ENCODE assay signal across 14 cellular contexts in genomic region chr11:70142171-70142875, GRCh38.
DNase-seq lines count a peak whose midpoint lies in the region; TF ChIP-seq lines count a peak whose summit lies in the region.
"Had no signal": no experiment of that assay in that cellular context is flagged by ENCODE, and none has a peak within 500 bp of the region (broad histone marks: within the 10 kb centered on the region; RNA-seq: fewer than 3 reads in every experiment).

No MANE protein-coding gene starts in this region.

- DNase-seq in NCI-H82 (lab: John Stamatoyannopoulos, UW) (peak; percentile 24), NCI-H82 treated with DMSO at 0.1 percent for 48 hours (lab: John Stamatoyannopoulos, UW; ENCODE audit: unreplicated experiment) (no peak), NCI-H69 (lab: John Stamatoyannopoulos, UW) (peak; percentile 92), hepatocyte (ENCODE audit: low spot score) (peak; percentile 58), vagina (ENCODE audit: extremely low spot score in 2 of 2) (no peak), dedifferentiated amniotic fluid mesenchymal stem cell (ENCODE audit: extremely low spot score) (no peak), cardiac septum (ENCODE audit: low spot score) (no peak)
- no peak for DNase-seq in CD8-positive, alpha-beta memory T cell
- DNase-seq: DMS153, KBM-7, spleen, SW 1271, testis had no signal

- H3K4me1 Mint-ChIP-seq in CD8-positive, alpha-beta memory T cell = no peaks in the 10 kb centered on the region

- H3K36me3 ChIP-seq in hepatocyte (replicated peaks; ENCODE audit: insufficient read depth, low read depth) = no peaks in the 10 kb centered on the region
- no peaks in the 10 kb centered on the region for H3K36me3 ChIP-seq in vagina
- H3K36me3 ChIP-seq in CD8-positive, alpha-beta memory T cell (ENCODE audit: insufficient read depth, low read length) = no peaks in the 10 kb centered on the region
- H3K36me3 ChIP-seq: spleen had no signal

- no peaks in the 10 kb centered on the region for H3K9me2 ChIP-seq in hepatocyte (replicated peaks; ENCODE audit: insufficient read depth)

- no peaks in the 10 kb centered on the region for H4K20me1 ChIP-seq in hepatocyte (ENCODE audit: insufficient read depth, poor library complexity, severe bottlenecking)

- H3K27ac ChIP-seq in hepatocyte (no peak overlapping the region), vagina (peak overlapping the region; percentile 39)
- H3K27ac ChIP-seq in CD8-positive, alpha-beta memory T cell (ENCODE audit: low read depth, low read length) = no peak overlapping the region
- H3K27ac ChIP-seq: spleen, testis had no signal

- H3K79me2 ChIP-seq in hepatocyte = no peaks in the 10 kb centered on the region

- peaks cover 34 to 57% of the 10 kb centered on the region in 2 donors for H3K27me3 Mint-ChIP-seq in CD8-positive, alpha-beta memory T cell

- H3K4me1 ChIP-seq in hepatocyte (ENCODE audit: insufficient read depth) (peaks cover 15% of the 10 kb centered on the region), vagina (peaks cover 14% of the 10 kb centered on the region)
- no peaks in the 10 kb centered on the region for H3K4me1 ChIP-seq in CD8-positive, alpha-beta memory T cell (ENCODE audit: insufficient read depth, low read length)
- H3K4me1 ChIP-seq: spleen, testis had no signal

- no peak for TF ChIP-seq POLR2A in vagina (IDR thresholded peaks at IDR 0.05)

- no peaks in the 10 kb centered on the region for H3K36me3 Mint-ChIP-seq in CD8-positive, alpha-beta memory T cell

- H3K9me3 Mint-ChIP-seq in CD8-positive, alpha-beta memory T cell = no peaks in the 10 kb centered on the region

- intact Hi-C loops in vagina (cut with DNase I) (no loop called here), cardiac septum (cut with DNase I) (no loop called here)

- TF ChIP-seq CTCF in hepatocyte (IDR thresholded peaks at IDR 0.05; ENCODE audit: poor library complexity) = no peak
- TF ChIP-seq CTCF in vagina (IDR thresholded peaks at IDR 0.05) = no peak

- CTCF ChIA-PET in CD8-positive, alpha-beta memory T cell (lab: Charles Lee) = no interaction called here

- H3K4me3 ChIP-seq in hepatocyte = no peak overlapping the region
- H3K4me3 ChIP-seq in vagina = peak overlapping the region in 1 of 2 donors; percentile 9
- no peak overlapping the region for H3K4me3 ChIP-seq in CD8-positive, alpha-beta memory T cell (ENCODE audit: low read length)
- H3K4me3 ChIP-seq: lung, spleen had no signal

- H3K4me2 ChIP-seq in hepatocyte = peak overlapping the region; percentile 11

- peak overlapping the region in 1 of 8 donors; percentile 14 for H3K27ac Mint-ChIP-seq in CD8-positive, alpha-beta memory T cell

- H3K27me3 ChIP-seq in hepatocyte (peaks cover 7% of the 10 kb centered on the region), vagina (no peaks in the 10 kb centered on the region)
- peaks cover 15% of the 10 kb centered on the region for H3K27me3 ChIP-seq in CD8-positive, alpha-beta memory T cell (ENCODE audit: insufficient read depth, low read length, poor library complexity, severe bottlenecking)
- H3K27me3 ChIP-seq: testis had no signal

- H3K9me3 ChIP-seq in hepatocyte (ENCODE audit: low read depth) = no peaks in the 10 kb centered on the region
- no peaks in the 10 kb centered on the region for H3K9me3 ChIP-seq in vagina
- no peaks in the 10 kb centered on the region for H3K9me3 ChIP-seq in CD8-positive, alpha-beta memory T cell (ENCODE audit: low read length)
- H3K9me3 ChIP-seq: spleen, testis had no signal

- WGBS in hepatocyte (ENCODE audit: low lambda C conversion rate, missing lambda C conversion rate) = 42% methylated on average over 15 of the region's 15 CpGs

- no peak overlapping the region for H3K4me3 Mint-ChIP-seq in CD8-positive, alpha-beta memory T cell

- POLR2A ChIA-PET in CD8-positive, alpha-beta memory T cell (lab: Charles Lee) = no interaction called here

- H2AFZ ChIP-seq in hepatocyte = no peak overlapping the region

Comparison
In these comparisons a context has a peak if more than half of its experiments do, and no peak if none do; other contexts are left out.
1. DNase-seq: peak in NCI-H82 (single experiment), NCI-H69 (single experiment) and hepatocyte (single experiment); none in NCI-H82 treated with DMSO at 0.1 percent for 48 hours (single experiment), vagina (0 of 2), CD8-positive, alpha-beta memory T cell (0 of 5), dedifferentiated amniotic fluid mesenchymal stem cell (single experiment) and cardiac septum (single experiment).